14 cellular contexts compared by ENCODE assay signal in genomic region chr15:36356978-36357582, GRCh38.
A peak's percentile ranks its signal among the peaks of the same experiment; 100 is the strongest.
DNase-seq lines count a peak whose midpoint lies in the region; ATAC-seq, FAIRE-seq and TF ChIP-seq lines count a peak whose summit lies in the region.
"Had no signal": no experiment of that assay in that cellular context is flagged by ENCODE, and none has a peak within 500 bp of the region (broad histone marks: within the 10 kb centered on the region; RNA-seq: fewer than 3 reads in every experiment).

No MANE protein-coding gene starts in this region.

- H3K4me3 Mint-ChIP-seq in brain, result peak overlapping the region in 4 of 5 experiments; percentile 2 to 36 (median 18)
- H3K4me3 Mint-ChIP-seq in activated T-helper 1 cell treated with anti-CD3 and anti-CD28 coated beads, Interleukin-12 subunit alpha, Interleukin-12 subunit beta, Interleukin-2, Interleukin-4 antibody, amounts not matched to agents 30 ng/mL and 10 ng/mL and 1 ng/mL, durations not matched to agents 14 hours and 24 hours and 36 hours, result no peak overlapping the region
- no peak overlapping the region for H3K4me3 Mint-ChIP-seq in CD8-positive, alpha-beta memory T cell
- H3K4me3 Mint-ChIP-seq: activated naive CD8-positive, alpha-beta T cell treated with anti-CD3 and anti-CD28 coated beads, Interleukin-2, amount 10 ng/mL, durations not matched to agents 7 days and 5 days had no signal

- CTCF ChIA-PET in A673 (lab: Charles Lee) (no interaction called here), IMR-90 (lab: Yijun Ruan, JAX) (interaction anchor here (0.6 kb wide), 1 partner anchor 403 kb away, joined by 4 read pairs; no protein-coding TSS in a partner anchor)
- CTCF ChIA-PET in CD8-positive, alpha-beta memory T cell (lab: Charles Lee), result no interaction called here

- BruUV-seq in A673 (replicated peaks; lab: Mats Ljungman, UMichigan) (no TSS peak), IMR-90 (replicated peaks; lab: Mats Ljungman, UMichigan) (no TSS peak)

- H3K4me1 ChIP-seq in A673 (ENCODE audit: insufficient read depth, low read length, poor library complexity, severe bottlenecking), result peaks cover 9% of the 10 kb centered on the region
- H3K4me1 ChIP-seq in IMR-90 (ENCODE audit: control insufficient read depth, insufficient read depth, low read length), result peaks cover 12% of the 10 kb centered on the region
- H3K4me1 ChIP-seq in mesodermal cell (ENCODE audit: control insufficient read depth, insufficient read depth, low read length, poor library complexity, severe bottlenecking), result peaks cover 33% of the 10 kb centered on the region
- no peaks in the 10 kb centered on the region for H3K4me1 ChIP-seq in CD8-positive, alpha-beta memory T cell (ENCODE audit: insufficient read depth, low read length)

- ATAC-seq in IMR-90 (ENCODE audit: low read depth), result peak; percentile 64
- no peak for ATAC-seq in HG02970 (IDR thresholded peaks at IDR 0.05; ENCODE audit: low FRiP score, unreplicated experiment)

- dilution Hi-C loops in IMR-90 (cut with HindIII; ENCODE audit: low sequenced_read_pairs, unreplicated experiment), result no loop called here

- peak overlapping the region; percentile 89 for H2BK15ac ChIP-seq in IMR-90 (ENCODE audit: low read depth, low read length)

- peak overlapping the region; percentile 99 for H2BK5ac ChIP-seq in IMR-90 (ENCODE audit: low read depth, low read length, poor library complexity, severe bottlenecking)

- intact Hi-C loops in A673 (cut with micrococcal nuclease; ENCODE audit: unreplicated experiment) (no loop called here), IMR-90 (cut with micrococcal nuclease) (no loop called here)
- intact Hi-C loops in activated T-helper 1 cell treated with anti-CD3 and anti-CD28 coated beads, Interleukin-12 subunit alpha, Interleukin-12 subunit beta, Interleukin-2, Interleukin-4 antibody, amounts not matched to agents 30 ng/mL and 10 ng/mL and 1 ng/mL, durations not matched to agents 14 hours and 24 hours and 36 hours (cut with micrococcal nuclease), result no loop called here

- peak overlapping the region; percentile 92 for H3K23ac ChIP-seq in IMR-90 (ENCODE audit: low read depth, low read length)

- H3K36me3 ChIP-seq in A673 (ENCODE audit: insufficient read depth, low read length, poor library complexity, severe bottlenecking) (no peaks in the 10 kb centered on the region), IMR-90 (ENCODE audit: control insufficient read depth, insufficient read depth, low read length) (no peaks in the 10 kb centered on the region), mesodermal cell (ENCODE audit: control insufficient read depth, insufficient read depth, low read length) (no peaks in the 10 kb centered on the region)
- H3K36me3 ChIP-seq in CD8-positive, alpha-beta memory T cell (ENCODE audit: insufficient read depth, low read length), result no peaks in the 10 kb centered on the region

- H2AK5ac ChIP-seq in IMR-90 (ENCODE audit: low read depth, low read length), result 0 out of 2 replicates have a peak overlapping the region, but pooled peaks have one; percentile 52

- WGBS in IMR-90 (ENCODE audit: extremely low coverage in 2 of 2, insufficient read length in 1 of 2), 2 experiments, result 0% methylated on average over 1 of the region's 8 CpGs; no CpG with 5 or more reads in 1 of the 2 experiments
- WGBS in mesodermal cell (ENCODE audit: insufficient coverage in 2 of 2), 2 experiments, result 85 to 88% methylated on average over 4 of the region's 8 CpGs

- H3K4me1 Mint-ChIP-seq in brain, result peaks cover 30% of the 10 kb centered on the region
- H3K4me1 Mint-ChIP-seq in activated T-helper 1 cell treated with anti-CD3 and anti-CD28 coated beads, Interleukin-12 subunit alpha, Interleukin-12 subunit beta, Interleukin-2, Interleukin-4 antibody, amounts not matched to agents 30 ng/mL and 10 ng/mL and 1 ng/mL, durations not matched to agents 14 hours and 24 hours and 36 hours (ENCODE audit: low read depth), result no peaks in the 10 kb centered on the region
- H3K4me1 Mint-ChIP-seq in CD8-positive, alpha-beta memory T cell, result no peaks in the 10 kb centered on the region
- H3K4me1 Mint-ChIP-seq: activated naive CD8-positive, alpha-beta T cell treated with anti-CD3 and anti-CD28 coated beads, Interleukin-2, amount 10 ng/mL, durations not matched to agents 7 days and 5 days had no signal

- H3K27ac ChIP-seq in A673 (ENCODE audit: low read depth, low read length, poor library complexity, severe bottlenecking), result no peak overlapping the region
- H3K27ac ChIP-seq in IMR-90 (ENCODE audit: insufficient read depth, low read length), result peak overlapping the region; percentile 13
- peak overlapping the region; percentile 83 for H3K27ac ChIP-seq in mesodermal cell (ENCODE audit: low read depth, low read length, severe bottlenecking)
- H3K27ac ChIP-seq in CD8-positive, alpha-beta memory T cell (ENCODE audit: low read depth, low read length), result no peak overlapping the region
- H3K27ac ChIP-seq: C4-2B had no signal

- H3K9ac ChIP-seq in IMR-90 (ENCODE audit: low read depth, low read length), result peak overlapping the region; percentile 37; the same call in 1 of the 2 replicates

- H3K9me3 ChIP-seq in A673 (ENCODE audit: low read depth, low read length, poor library complexity, severe bottlenecking) (no peaks in the 10 kb centered on the region), IMR-90 (ENCODE audit: control insufficient read depth, insufficient read depth, low read length) (no peaks in the 10 kb centered on the region), mesodermal cell (ENCODE audit: control insufficient read depth, low read length) (no peaks in the 10 kb centered on the region)
- H3K9me3 ChIP-seq in CD8-positive, alpha-beta memory T cell (ENCODE audit: low read length), result no peaks in the 10 kb centered on the region

- peak overlapping the region; percentile 98 for H2BK120ac ChIP-seq in IMR-90 (ENCODE audit: low read depth, low read length)

- H4K5ac ChIP-seq in IMR-90 (ENCODE audit: low read depth, low read length), result peak overlapping the region; percentile 78; the same call in 1 of the 2 replicates

- peak; percentile 66 for DNase-seq in A673 (ENCODE audit: low spot score)
- peak; percentile 82 for DNase-seq in IMR-90
- DNase-seq in frontal cortex (ENCODE audit: low spot score in 2 of 2), result no peak
- DNase-seq in activated T-helper 1 cell treated with anti-CD3 and anti-CD28 coated beads, Interleukin-12 subunit alpha, Interleukin-12 subunit beta, Interleukin-2, Interleukin-4 antibody, amounts not matched to agents 30 ng/mL and 10 ng/mL and 1 ng/mL, durations not matched to agents 14 hours and 24 hours and 36 hours (ENCODE audit: low spot score), result no peak
- DNase-seq in CD8-positive, alpha-beta memory T cell, result no peak
- DNase-seq: activated CD4-positive, CD25-positive, alpha-beta regulatory T cell treated with anti-CD3 and anti-CD28 coated beads, Interleukin-2, amount 50 U/mL, for 72 hours; activated naive CD8-positive, alpha-beta T cell treated with anti-CD3 and anti-CD28 coated beads, Interleukin-2, amount 10 ng/mL, durations not matched to agents 7 days and 5 days; erythroblast; midbrain; stimulated activated CD4-positive, alpha-beta T cell treated with anti-CD3 and anti-CD28 coated beads, Interleukin-1b, Interleukin-23, amount 100 ng/mL, for 48 hours had no signal

- peak overlapping the region; percentile 35 to 98 for H4K8ac ChIP-seq in IMR-90 (ENCODE audit: low read depth in 2 of 2, low read length in 2 of 2)

- no peak for TF ChIP-seq CTCF in A673 (conservative IDR thresholded peaks at IDR 0.05; ENCODE audit: low read depth, low read length)
- no peak for TF ChIP-seq CTCF in IMR-90 (conservative IDR thresholded peaks at IDR 0.05; ENCODE audit: low read depth, low read length)
- TF ChIP-seq CTCF in brain (conservative IDR thresholded peaks at IDR 0.05), result no peak

- H3K14ac ChIP-seq in IMR-90 (replicated peaks; ENCODE audit: low read depth, low read length), result peak overlapping the region; percentile 94

- H3K27me3 ChIP-seq in A673 (replicated peaks; ENCODE audit: insufficient read depth, low read depth, low read length, poor library complexity) (no peaks in the 10 kb centered on the region), IMR-90 (ENCODE audit: control insufficient read depth, insufficient read depth, low read length) (no peaks in the 10 kb centered on the region)
- no peaks in the 10 kb centered on the region for H3K27me3 ChIP-seq in CD8-positive, alpha-beta memory T cell (ENCODE audit: insufficient read depth, low read length, poor library complexity, severe bottlenecking)

- no peak overlapping the region for H2AFZ ChIP-seq in IMR-90 (replicated peaks; ENCODE audit: low read length, poor library complexity)

- POLR2A ChIA-PET in A673 (lab: Charles Lee; ENCODE audit: low non-redundant PET) (interaction anchor here (0.7 kb wide), 1 partner anchor 30 kb away, joined by 3 read pairs; no protein-coding TSS in a partner anchor), IMR-90 (lab: Charles Lee; ENCODE audit: unreplicated experiment) (no interaction called here)
- POLR2A ChIA-PET in CD8-positive, alpha-beta memory T cell (lab: Charles Lee), result no interaction called here

- TF ChIP-seq POLR2A in IMR-90 (IDR thresholded peaks at IDR 0.05; ENCODE audit: low read depth, low read length), result no peak

- H2AK9ac ChIP-seq in IMR-90 (replicated peaks; ENCODE audit: low read depth, low read length, poor library complexity), result peak overlapping the region; percentile 20

- no peaks in the 10 kb centered on the region; a peak in 1 of 4 replicates for H3K79me1 ChIP-seq in IMR-90 (ENCODE audit: low read depth in 1 of 2, low read length in 2 of 2)

- peak overlapping the region; percentile 97 for H3K4ac ChIP-seq in IMR-90 (ENCODE audit: low read depth, low read length)

- H4K20me1 ChIP-seq in IMR-90 (ENCODE audit: insufficient read depth, low read length), result no peaks in the 10 kb centered on the region

- no peak overlapping the region for H3K4me3 ChIP-seq in A673 (ENCODE audit: low read depth, low read length, poor library complexity, severe bottlenecking)
- H3K4me3 ChIP-seq in IMR-90 (ENCODE audit: insufficient read depth, low read depth, low read length), result no peak overlapping the region
- H3K4me3 ChIP-seq in mesodermal cell (ENCODE audit: extremely low read depth, insufficient read depth, low read length, poor library complexity, severe bottlenecking), result no peak overlapping the region
- no peak overlapping the region for H3K4me3 ChIP-seq in CD8-positive, alpha-beta memory T cell (ENCODE audit: low read length)

- peak overlapping the region in 4 of 5 experiments; percentile 7 to 94 (median 55) for H3K27ac Mint-ChIP-seq in brain
- H3K27ac Mint-ChIP-seq in activated T-helper 1 cell treated with anti-CD3 and anti-CD28 coated beads, Interleukin-12 subunit alpha, Interleukin-12 subunit beta, Interleukin-2, Interleukin-4 antibody, amounts not matched to agents 30 ng/mL and 10 ng/mL and 1 ng/mL, durations not matched to agents 14 hours and 24 hours and 36 hours, result no peak overlapping the region
- H3K27ac Mint-ChIP-seq in CD8-positive, alpha-beta memory T cell, result no peak overlapping the region
- H3K27ac Mint-ChIP-seq: activated naive CD8-positive, alpha-beta T cell treated with anti-CD3 and anti-CD28 coated beads, Interleukin-2, amount 10 ng/mL, durations not matched to agents 7 days and 5 days had no signal

- in situ Hi-C loops in IMR-90 (cut with MboI; ENCODE audit: low sequenced_read_pairs), result no loop called here

- peak overlapping the region; percentile 74; the same call in 1 of the 2 replicates for H3K4me2 ChIP-seq in IMR-90 (ENCODE audit: low read depth, low read length)

- no peaks in the 10 kb centered on the region for H3K27me3 Mint-ChIP-seq in brain
- no peaks in the 10 kb centered on the region for H3K27me3 Mint-ChIP-seq in activated T-helper 1 cell treated with anti-CD3 and anti-CD28 coated beads, Interleukin-12 subunit alpha, Interleukin-12 subunit beta, Interleukin-2, Interleukin-4 antibody, amounts not matched to agents 30 ng/mL and 10 ng/mL and 1 ng/mL, durations not matched to agents 14 hours and 24 hours and 36 hours (ENCODE audit: insufficient read depth)
- no peaks in the 10 kb centered on the region for H3K27me3 Mint-ChIP-seq in CD8-positive, alpha-beta memory T cell
- H3K27me3 Mint-ChIP-seq: activated naive CD8-positive, alpha-beta T cell treated with anti-CD3 and anti-CD28 coated beads, Interleukin-2, amount 10 ng/mL, durations not matched to agents 7 days and 5 days had no signal

- peak overlapping the region; percentile 96 for H4K91ac ChIP-seq in IMR-90 (ENCODE audit: insufficient read depth, low read depth, low read length)

- peaks cover 0 to 4% (median 0%) of the 10 kb centered on the region in 5 experiments for H3K9me3 Mint-ChIP-seq in brain
- no peaks in the 10 kb centered on the region for H3K9me3 Mint-ChIP-seq in activated T-helper 1 cell treated with anti-CD3 and anti-CD28 coated beads, Interleukin-12 subunit alpha, Interleukin-12 subunit beta, Interleukin-2, Interleukin-4 antibody, amounts not matched to agents 30 ng/mL and 10 ng/mL and 1 ng/mL, durations not matched to agents 14 hours and 24 hours and 36 hours
- peaks cover 0 to 7% (median 0%) of the 10 kb centered on the region in 5 donors for H3K9me3 Mint-ChIP-seq in CD8-positive, alpha-beta memory T cell
- H3K9me3 Mint-ChIP-seq: activated naive CD8-positive, alpha-beta T cell treated with anti-CD3 and anti-CD28 coated beads, Interleukin-2, amount 10 ng/mL, durations not matched to agents 7 days and 5 days had no signal

- no peak for TF ChIP-seq RAD21 in IMR-90 (IDR thresholded peaks at IDR 0.05; ENCODE audit: low read length)

- H3K18ac ChIP-seq in IMR-90 (ENCODE audit: low read depth, low read length), result peak overlapping the region; percentile 87; the same call in 1 of the 2 replicates

- H2BK20ac ChIP-seq in IMR-90 (ENCODE audit: low read depth, low read length), result peak overlapping the region; percentile 97

- H3K36me3 Mint-ChIP-seq in brain, result no peaks in the 10 kb centered on the region
- no peaks in the 10 kb centered on the region for H3K36me3 Mint-ChIP-seq in activated T-helper 1 cell treated with anti-CD3 and anti-CD28 coated beads, Interleukin-12 subunit alpha, Interleukin-12 subunit beta, Interleukin-2, Interleukin-4 antibody, amounts not matched to agents 30 ng/mL and 10 ng/mL and 1 ng/mL, durations not matched to agents 14 hours and 24 hours and 36 hours (ENCODE audit: low read depth)
- no peaks in the 10 kb centered on the region for H3K36me3 Mint-ChIP-seq in CD8-positive, alpha-beta memory T cell
- H3K36me3 Mint-ChIP-seq: activated naive CD8-positive, alpha-beta T cell treated with anti-CD3 and anti-CD28 coated beads, Interleukin-2, amount 10 ng/mL, durations not matched to agents 7 days and 5 days had no signal

- peak overlapping the region; percentile 73 for H3K56ac ChIP-seq in IMR-90 (ENCODE audit: extremely low read depth, insufficient read depth, low read length)

- no peak for FAIRE-seq in frontal cortex (lab: Jason Lieb, UNC)

- H3K9me1 ChIP-seq in IMR-90 (ENCODE audit: insufficient read depth, low read length), result peaks cover 6% of the 10 kb centered on the region; the same call in 1 of the 2 replicates

Comparison
In these comparisons a context has a peak if more than half of its experiments do, and no peak if none do; other contexts are left out.
1. DNase-seq: peak in A673 (single experiment) and IMR-90 (single experiment); none in frontal cortex (0 of 2), activated T-helper 1 cell treated with anti-CD3 and anti-CD28 coated beads, Interleukin-12 subunit alpha, Interleukin-12 subunit beta, Interleukin-2, Interleukin-4 antibody, amounts not matched to agents 30 ng/mL and 10 ng/mL and 1 ng/mL, durations not matched to agents 14 hours and 24 hours and 36 hours (single experiment) and CD8-positive, alpha-beta memory T cell (0 of 5).
2. H3K27ac ChIP-seq: peak in IMR-90 (single experiment) and mesodermal cell (single experiment); none in A673 (single experiment) and CD8-positive, alpha-beta memory T cell (single experiment).
3. H3K27ac Mint-ChIP-seq: peak in brain (4 of 5); none in activated T-helper 1 cell treated with anti-CD3 and anti-CD28 coated beads, Interleukin-12 subunit alpha, Interleukin-12 subunit beta, Interleukin-2, Interleukin-4 antibody, amounts not matched to agents 30 ng/mL and 10 ng/mL and 1 ng/mL, durations not matched to agents 14 hours and 24 hours and 36 hours (single experiment) and CD8-positive, alpha-beta memory T cell (0 of 8).
4. H3K4me3 Mint-ChIP-seq: peak in brain (4 of 5); none in activated T-helper 1 cell treated with anti-CD3 and anti-CD28 coated beads, Interleukin-12 subunit alpha, Interleukin-12 subunit beta, Interleukin-2, Interleukin-4 antibody, amounts not matched to agents 30 ng/mL and 10 ng/mL and 1 ng/mL, durations not matched to agents 14 hours and 24 hours and 36 hours (single experiment) and CD8-positive, alpha-beta memory T cell (0 of 7).